ENCODE assay signal across 9 cellular contexts in the genomic region with DNA sequence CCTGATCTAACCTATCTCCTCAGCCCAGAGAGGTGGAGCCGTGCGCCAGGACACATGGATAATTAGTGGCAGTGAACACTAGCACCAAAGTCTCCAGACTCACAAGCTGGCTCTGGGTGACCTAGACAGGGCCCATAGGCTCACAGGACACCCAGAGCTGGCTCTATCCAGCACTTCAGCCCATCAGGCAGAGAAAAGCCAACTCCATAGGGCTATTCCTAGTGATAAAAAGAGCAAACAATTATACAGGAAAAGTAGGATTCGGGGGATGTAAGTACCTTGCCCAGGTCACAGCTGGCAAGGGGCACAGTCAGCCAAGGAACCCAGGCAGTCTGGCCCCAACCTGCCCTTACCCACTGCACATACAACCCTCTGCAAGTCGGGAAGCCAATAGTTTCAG.
"Had no signal": no experiment of that assay in that cellular context is flagged by ENCODE, and none has a peak within 500 bp of the region (broad histone marks: within the 10 kb centered on the region; RNA-seq: fewer than 3 reads in every experiment).

No MANE protein-coding gene starts in this region.

- H3K27ac Mint-ChIP-seq: activated T-helper 1 cell treated with anti-CD3 and anti-CD28 coated beads, Interleukin-12 subunit alpha, Interleukin-12 subunit beta, Interleukin-2, Interleukin-4 antibody, amounts not matched to agents 30 ng/mL and 10 ng/mL and 1 ng/mL, durations not matched to agents 14 hours and 24 hours and 36 hours; neural progenitor cell; type B pancreatic cell had no signal

- H3K9me3 Mint-ChIP-seq: activated T-helper 1 cell treated with anti-CD3 and anti-CD28 coated beads, Interleukin-12 subunit alpha, Interleukin-12 subunit beta, Interleukin-2, Interleukin-4 antibody, amounts not matched to agents 30 ng/mL and 10 ng/mL and 1 ng/mL, durations not matched to agents 14 hours and 24 hours and 36 hours; neural progenitor cell; type B pancreatic cell had no signal

- ATAC-seq: pancreas had no signal

- H3K27ac ChIP-seq: neural progenitor cell, pancreas, SK-N-MC had no signal

- DNase-seq: activated CD4-positive, alpha-beta T cell treated with anti-CD3 and anti-CD28 coated beads for 48 hours; activated naive CD4-positive, alpha-beta T cell; mesenchymal stem cell had no signal

- H3K9ac ChIP-seq: neural progenitor cell had no signal

- H3K27me3 Mint-ChIP-seq: type B pancreatic cell had no signal

- H3K4me3 ChIP-seq: neural progenitor cell, pancreas, SK-N-MC, skin epidermis had no signal

- H3K4me3 Mint-ChIP-seq: activated T-helper 1 cell treated with anti-CD3 and anti-CD28 coated beads, Interleukin-12 subunit alpha, Interleukin-12 subunit beta, Interleukin-2, Interleukin-4 antibody, amounts not matched to agents 30 ng/mL and 10 ng/mL and 1 ng/mL, durations not matched to agents 14 hours and 24 hours and 36 hours; neural progenitor cell; type B pancreatic cell had no signal

- H3K9me3 ChIP-seq: pancreas had no signal

- H3K36me3 ChIP-seq: neural progenitor cell had no signal

- H3K27me3 ChIP-seq: pancreas had no signal
